In genomic region chr1:111332190-111332589, GRCh38 we compare ENCODE assay signal across 24 cellular contexts. TPM values are rescaled to one million over a fixed set of nuclear protein-coding genes. Genes with fewer than 3 reads are reported as not detected.
DNase-seq lines count a peak whose midpoint lies in the region; ATAC-seq and TF ChIP-seq lines count a peak whose summit lies in the region.
"Had no signal": no experiment of that assay in that cellular context is flagged by ENCODE, and none has a peak within 500 bp of the region (broad histone marks: within the 10 kb centered on the region; RNA-seq: fewer than 3 reads in every experiment).

No MANE protein-coding gene starts in this region.

- peaks cover 10% of the 10 kb centered on the region for H3K79me1 ChIP-seq in trophoblast cell (ENCODE audit: low read length)
- no peaks in the 10 kb centered on the region for H3K79me1 ChIP-seq in H9 (ENCODE audit: insufficient read depth, low read depth, low read length, poor library complexity, severe bottlenecking)

- no peak overlapping the region for H2BK5ac ChIP-seq in trophoblast cell (ENCODE audit: low read depth, low read length, poor library complexity)
- no peak overlapping the region for H2BK5ac ChIP-seq in H9 (ENCODE audit: insufficient read length, low read length)

- H3K4me1 ChIP-seq in trophoblast cell (ENCODE audit: control insufficient read depth in 1 of 2, insufficient read depth in 2 of 2, low read length in 2 of 2) = peaks cover 8 to 14% of the 10 kb centered on the region in 2 experiments
- H3K4me1 ChIP-seq in H9 (ENCODE audit: insufficient read depth, low read length) = no peaks in the 10 kb centered on the region
- H3K4me1 ChIP-seq in heart right ventricle = no peaks in the 10 kb centered on the region
- H3K4me1 ChIP-seq in Peyer's patch = no peaks in the 10 kb centered on the region
- H3K4me1 ChIP-seq: BE2C, gastrocnemius medialis had no signal

- H3K27me3 ChIP-seq in trophoblast cell (ENCODE audit: insufficient read depth, low read length) (no peaks in the 10 kb centered on the region), H9 (ENCODE audit: insufficient read depth, low read length) (no peaks in the 10 kb centered on the region), heart right ventricle (peaks cover 0 to 3% (median 0%) of the 10 kb centered on the region in 7 donors), Peyer's patch (no peaks in the 10 kb centered on the region)
- H3K27me3 ChIP-seq: BE2C, gastrocnemius medialis had no signal

- TF ChIP-seq CTCF in H9 (conservative IDR thresholded peaks at IDR 0.05) (no peak), heart right ventricle (IDR thresholded peaks at IDR 0.05) (no peak), Peyer's patch (IDR thresholded peaks at IDR 0.05) (no peak)

- ATAC-seq in GM18520 (IDR thresholded peaks at IDR 0.05; ENCODE audit: unreplicated experiment) (peak; percentile 43), GM21619 (IDR thresholded peaks at IDR 0.05; ENCODE audit: unreplicated experiment) (peak; percentile 57), HG03097 (IDR thresholded peaks at IDR 0.05; ENCODE audit: low FRiP score, unreplicated experiment) (peak; percentile 79), heart right ventricle (no peak)
- ATAC-seq: gastrocnemius medialis, natural killer cell, PC-3 had no signal

- H3K18ac ChIP-seq in trophoblast cell (ENCODE audit: low read length) = no peak overlapping the region
- no peak overlapping the region for H3K18ac ChIP-seq in H9 (ENCODE audit: insufficient read length, low read depth, low read length)

- intact Hi-C loops in heart right ventricle (cut with DNase I) = loop anchor here in 4 of 10 donors (5.0 kb wide), 2 partner anchors 105 to 110 kb away; partner anchors contain the start of gene CHI3L2 (in 1 of the 4)

- peaks cover 1% of the 10 kb centered on the region; the same call in 1 of the 2 replicates for H3K27me3 Mint-ChIP-seq in H9 (ENCODE audit: low read depth)
- H3K27me3 Mint-ChIP-seq: activated naive CD8-positive, alpha-beta T cell had no signal

- H2AFZ ChIP-seq in trophoblast cell (ENCODE audit: insufficient read depth, low read length, poor library complexity) (no peak overlapping the region), H9 (ENCODE audit: low read length) (no peak overlapping the region)

- H2BK12ac ChIP-seq in trophoblast cell (ENCODE audit: low read length) = peak overlapping the region; percentile 25
- H2BK12ac ChIP-seq in H9 (ENCODE audit: insufficient read length, low read depth, low read length) = no peak overlapping the region

- H3K9ac ChIP-seq in trophoblast cell (ENCODE audit: low read length) (no peak overlapping the region), H9 (ENCODE audit: extremely low read depth, insufficient read length, low read length) (no peak overlapping the region)

- DNase-seq in trophoblast cell (peak; percentile 63 to 68), H9 (no peak), heart right ventricle (no peak), NCI-H2081 treated with DMSO at 0.1 percent for 48 hours (lab: John Stamatoyannopoulos, UW) (no peak), Peyer's patch (no peak)
- DNase-seq: activated CD4-positive, alpha-beta T cell treated with anti-CD3 and anti-CD28 coated beads for 48 hours; BE2C; gastrocnemius medialis; KBM-7; natural killer cell; NCI-H1092 treated with DMSO at 0.1 percent for 48 hours; PC-3; T-helper 9 cell had no signal

- H3K4me3 Mint-ChIP-seq in H9 = no peak overlapping the region
- H3K4me3 Mint-ChIP-seq: activated naive CD8-positive, alpha-beta T cell; brain; natural killer cell; type B pancreatic cell had no signal

- no peaks in the 10 kb centered on the region for H3K9me3 ChIP-seq in trophoblast cell (ENCODE audit: insufficient read depth, low read depth, low read length)
- H3K9me3 ChIP-seq in H9 (ENCODE audit: control insufficient read depth, low read depth, low read length) = no peaks in the 10 kb centered on the region
- peaks cover 0 to 57% (median 10%) of the 10 kb centered on the region in 11 donors for H3K9me3 ChIP-seq in heart right ventricle
- no peaks in the 10 kb centered on the region for H3K9me3 ChIP-seq in Peyer's patch
- H3K9me3 ChIP-seq: BE2C had no signal

- H3K36me3 ChIP-seq in trophoblast cell (ENCODE audit: control insufficient read depth in 1 of 2, insufficient read depth in 2 of 2, low read length in 2 of 2) (no peaks in the 10 kb centered on the region), heart right ventricle (no peaks in the 10 kb centered on the region), Peyer's patch (no peaks in the 10 kb centered on the region)
- H3K36me3 ChIP-seq: BE2C, gastrocnemius medialis had no signal

- H4K91ac ChIP-seq in trophoblast cell (ENCODE audit: low read depth, low read length) (peak overlapping the region; percentile 50), H9 (ENCODE audit: insufficient read length, low read depth, low read length) (no peak overlapping the region)

- no peak overlapping the region for H2BK15ac ChIP-seq in H9 (ENCODE audit: low read depth, low read length)

- no peak overlapping the region for H3K14ac ChIP-seq in trophoblast cell (ENCODE audit: low read length)
- no peak overlapping the region for H3K14ac ChIP-seq in H9 (ENCODE audit: insufficient read depth, low read length)

- no peak overlapping the region for H3T11ph ChIP-seq in H9 (ENCODE audit: low read length)

- H3K4me3 ChIP-seq in trophoblast cell (ENCODE audit: low read depth, low read length) (no peak overlapping the region), heart right ventricle (no peak overlapping the region), Peyer's patch (no peak overlapping the region)
- H3K4me3 ChIP-seq: gastrocnemius medialis, lung, skin epidermis had no signal

- no peaks in the 10 kb centered on the region for H3K23me2 ChIP-seq in H9 (ENCODE audit: insufficient read length, low read depth, low read length, poor library complexity, severe bottlenecking)

- no peak overlapping the region for H2BK20ac ChIP-seq in H9 (ENCODE audit: low read depth, low read length, poor library complexity, severe bottlenecking)

- H3K4ac ChIP-seq in trophoblast cell (ENCODE audit: low read depth, low read length) = no peak overlapping the region
- H3K4ac ChIP-seq in H9 (ENCODE audit: low read depth, low read length) = no peak overlapping the region

- H3K4me1 Mint-ChIP-seq in H9 = no peaks in the 10 kb centered on the region
- H3K4me1 Mint-ChIP-seq: brain had no signal

- H4K8ac ChIP-seq in trophoblast cell (ENCODE audit: low read depth, low read length) = no peak overlapping the region
- H4K8ac ChIP-seq in H9 (replicated peaks; ENCODE audit: insufficient read length, low read depth, low read length) = no peak overlapping the region

- H3K4me2 ChIP-seq in trophoblast cell (ENCODE audit: low read length) (no peak overlapping the region), H9 (ENCODE audit: insufficient read depth, insufficient read length, low read length) (no peak overlapping the region)

- no peak overlapping the region for H3K23ac ChIP-seq in trophoblast cell (ENCODE audit: low read length)
- no peak overlapping the region for H3K23ac ChIP-seq in H9 (ENCODE audit: insufficient read length, low read depth, low read length)

- peak overlapping the region; percentile 32 for H3K27ac ChIP-seq in trophoblast cell (ENCODE audit: low read depth, low read length)
- H3K27ac ChIP-seq in H9 (ENCODE audit: insufficient read length, low read depth, low read length) = no peak overlapping the region
- H3K27ac ChIP-seq in heart right ventricle = no peak overlapping the region
- H3K27ac ChIP-seq in Peyer's patch = no peak overlapping the region
- H3K27ac ChIP-seq: epithelial cell of prostate, gastrocnemius medialis had no signal

- H2BK120ac ChIP-seq in trophoblast cell (ENCODE audit: insufficient read depth, low read length, poor library complexity) = no peak overlapping the region
- H2BK120ac ChIP-seq in H9 (ENCODE audit: low read depth, low read length, poor library complexity, severe bottlenecking) = no peak overlapping the region

- H4K12ac ChIP-seq in trophoblast cell (ENCODE audit: low read depth, low read length) = no peak overlapping the region

- H3K27ac Mint-ChIP-seq in H9 = no peak overlapping the region
- H3K27ac Mint-ChIP-seq: activated naive CD8-positive, alpha-beta T cell; brain; natural killer cell; type B pancreatic cell had no signal

- TF ChIP-seq POLR2A in Peyer's patch (IDR thresholded peaks at IDR 0.05) = no peak

- H3K79me2 ChIP-seq in trophoblast cell (ENCODE audit: control insufficient read depth, insufficient read depth, low read length, poor library complexity) = no peaks in the 10 kb centered on the region
- H3K79me2 ChIP-seq in H9 (ENCODE audit: insufficient read depth, low read length) = no peaks in the 10 kb centered on the region

- no peaks in the 10 kb centered on the region for H4K20me1 ChIP-seq in H9 (ENCODE audit: control insufficient read depth, insufficient read depth, insufficient read length)

- no peak overlapping the region for H4K5ac ChIP-seq in H9 (ENCODE audit: insufficient read length, low read depth, low read length)

- WGBS in trophoblast cell (ENCODE audit: extremely low coverage, insufficient coverage, insufficient read length) = no CpG with 5 or more reads among the region's 1 CpG
- no CpG with 5 or more reads among the region's 1 CpG for WGBS in H9 (ENCODE audit: extremely low coverage, insufficient read length, low lambda C conversion rate)
- 72 to 85% methylated on average over 1 of the region's 1 CpG for WGBS in heart right ventricle, 2 donors

- H3K56ac ChIP-seq in H9 (ENCODE audit: insufficient read length, low read depth, low read length) = no peak overlapping the region

- H3K9me3 Mint-ChIP-seq in H9 = peaks cover 32 to 46% of the 10 kb centered on the region in 2 experiments

- H2AK5ac ChIP-seq in trophoblast cell (ENCODE audit: low read length) = no peak overlapping the region
- H2AK5ac ChIP-seq in H9 (ENCODE audit: insufficient read length, low read length) = no peak overlapping the region

- peaks cover 3 to 40% (median 25%) of the 10 kb centered on the region in 3 experiments; a peak in 6 of 7 replicates for H3K36me3 Mint-ChIP-seq in H9 (ENCODE audit: insufficient read depth in 1 of 3, low read depth in 3 of 3)
- H3K36me3 Mint-ChIP-seq: brain, type B pancreatic cell had no signal

RNA-seq across cellular contexts. Expression of gene CHIA, which starts 41.5 kb away (rescaled TPM):
- not detected in 2 replicates for polyA plus RNA-seq in trophoblast cell (2013)
- total RNA-seq in H9 (2021) (not detected in 2 replicates), heart right ventricle (not detected), Peyer's patch (not detected)
- polyA plus RNA-seq in heart right ventricle = under 1 TPM in 1 of 2 donors, not detected in 1; 0.30 TPM
- total RNA-seq: gastrocnemius medialis, natural killer cell, PC-3, posterior vena cava, SK-MEL-5 had no signal

Comparison
In these comparisons a context has a peak if more than half of its experiments do, and no peak if none do; other contexts are left out.
1. ATAC-seq: peak in GM18520 (single experiment), GM21619 (single experiment) and HG03097 (single experiment); none in heart right ventricle (0 of 8).
2. DNase-seq: peak in trophoblast cell (2 of 2); none in H9 (single experiment), heart right ventricle (0 of 2), NCI-H2081 treated with DMSO at 0.1 percent for 48 hours (single experiment) and Peyer's patch (0 of 3).